In the genomic region with DNA sequence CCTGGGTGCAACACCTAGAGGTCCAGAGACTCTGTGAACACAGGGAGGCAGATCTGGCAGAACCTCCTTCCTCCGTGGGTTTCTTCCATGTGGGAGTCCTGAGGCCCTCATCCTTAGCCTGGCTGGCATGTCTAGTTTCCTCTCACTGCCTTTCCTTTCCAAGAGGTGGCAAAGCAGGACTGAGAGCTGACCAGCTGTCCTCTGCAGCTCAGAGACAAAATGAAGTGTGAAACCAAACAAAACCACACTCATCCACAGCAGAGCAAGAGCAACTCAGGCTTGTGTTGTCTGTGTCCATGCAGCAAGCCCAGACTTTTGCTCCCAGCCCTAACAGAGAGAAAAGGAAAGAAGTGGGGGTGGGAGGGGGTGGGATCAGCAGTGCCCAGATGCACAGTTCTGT, we compare ENCODE assay signal across 19 cellular contexts.
"Had no signal": no experiment of that assay in that cellular context is flagged by ENCODE, and none has a peak within 500 bp of the region (broad histone marks: within the 10 kb centered on the region; RNA-seq: fewer than 3 reads in every experiment).

No MANE protein-coding gene starts in this region.

- H3K27me3 Mint-ChIP-seq: dendritic cell treated with granulocyte-macrophage colony-stimulating factor and Interleukin-4, amounts not matched to agents 40 ng/mL and 50 ng/mL, for 4 days had no signal

- DNase-seq: activated CD4-positive, alpha-beta T cell treated with anti-CD3 and anti-CD28 coated beads, Interleukin-2, amount 10 ng/mL, durations not matched to agents 7 days and 5 days; activated CD4-positive, CD25-positive, alpha-beta regulatory T cell; activated CD8-positive, alpha-beta memory T cell treated with anti-CD3 and anti-CD28 coated beads, Interleukin-2, amount 50 U/mL, for 48 hours; activated gamma-delta T cell; activated T-cell treated with anti-CD3 and anti-CD28 coated beads, Interleukin-2, amount 50 U/mL, for 72 hours; amygdala; body of pancreas; effector memory CD4-positive, alpha-beta T cell; hippocampal formation; naive thymus-derived CD4-positive, alpha-beta T cell; occipital lobe; right cardiac atrium had no signal

- H3K4me1 Mint-ChIP-seq: activated CD4-positive, alpha-beta T cell treated with anti-CD3 and anti-CD28 coated beads, Interleukin-2, amount 10 ng/mL, durations not matched to agents 7 days and 5 days; central memory CD8-positive, alpha-beta T cell; naive thymus-derived CD4-positive, alpha-beta T cell had no signal

- H3K27ac ChIP-seq: body of pancreas, prostate gland, thoracic aorta had no signal

- H3K27me3 ChIP-seq: body of pancreas had no signal

- H3K9me3 Mint-ChIP-seq: activated CD4-positive, alpha-beta T cell treated with anti-CD3 and anti-CD28 coated beads, Interleukin-2, amount 10 ng/mL, durations not matched to agents 7 days and 5 days; activated naive CD4-positive, alpha-beta T cell treated with anti-CD3 and anti-CD28 coated beads, Interleukin-2, amount 50 U/mL, for 72 hours; activated T-cell treated with anti-CD3 and anti-CD28 coated beads, Interleukin-2, amount 50 U/mL, for 72 hours; central memory CD8-positive, alpha-beta T cell; dendritic cell treated with granulocyte-macrophage colony-stimulating factor and Interleukin-4, amounts not matched to agents 40 ng/mL and 50 ng/mL, for 4 days; naive thymus-derived CD4-positive, alpha-beta T cell; T-helper 2 cell treated with Interferon-gamma antibody and Interleukin-4, amounts not matched to agents 5 μg/mL and 100 μg/mL, for 36 hours had no signal

- H3K9me3 ChIP-seq: body of pancreas, prostate gland, thoracic aorta had no signal

- H3K4me1 ChIP-seq: body of pancreas, prostate gland had no signal

- H3K4me3 Mint-ChIP-seq: activated CD4-positive, alpha-beta T cell treated with anti-CD3 and anti-CD28 coated beads, Interleukin-2, amount 10 ng/mL, durations not matched to agents 7 days and 5 days; activated T-cell treated with anti-CD3 and anti-CD28 coated beads, Interleukin-2, amount 50 U/mL, for 72 hours; central memory CD8-positive, alpha-beta T cell; dendritic cell treated with granulocyte-macrophage colony-stimulating factor and Interleukin-4, amounts not matched to agents 40 ng/mL and 50 ng/mL, for 4 days; naive thymus-derived CD4-positive, alpha-beta T cell; T-helper 2 cell treated with Interferon-gamma antibody and Interleukin-4, amounts not matched to agents 5 μg/mL and 100 μg/mL, for 36 hours had no signal

- H3K36me3 ChIP-seq: prostate gland, thoracic aorta had no signal

- H3K27ac Mint-ChIP-seq: activated CD4-positive, alpha-beta T cell treated with anti-CD3 and anti-CD28 coated beads, Interleukin-2, amount 10 ng/mL, durations not matched to agents 7 days and 5 days; activated naive CD4-positive, alpha-beta T cell treated with anti-CD3 and anti-CD28 coated beads, Interleukin-2, amount 50 U/mL, for 72 hours; activated T-cell treated with anti-CD3 and anti-CD28 coated beads, Interleukin-2, amount 50 U/mL, for 72 hours; dendritic cell treated with granulocyte-macrophage colony-stimulating factor and Interleukin-4, amounts not matched to agents 40 ng/mL and 50 ng/mL, for 4 days; naive thymus-derived CD4-positive, alpha-beta T cell; T-helper 2 cell treated with Interferon-gamma antibody and Interleukin-4, amounts not matched to agents 5 μg/mL and 100 μg/mL, for 36 hours had no signal

- H3K4me3 ChIP-seq: body of pancreas, prostate gland, thoracic aorta had no signal

- ATAC-seq: activated naive CD4-positive, alpha-beta T cell treated with anti-CD3 and anti-CD28 coated beads, Interleukin-2, amount 50 U/mL, for 72 hours; activated T-cell treated with anti-CD3 and anti-CD28 coated beads, Interleukin-2, amount 50 U/mL, for 72 hours; body of pancreas; left lobe of liver; naive thymus-derived CD4-positive, alpha-beta T cell had no signal

- H3K36me3 Mint-ChIP-seq: activated naive CD4-positive, alpha-beta T cell treated with anti-CD3 and anti-CD28 coated beads, Interleukin-2, amount 50 U/mL, for 72 hours; naive thymus-derived CD4-positive, alpha-beta T cell had no signal
